In the genomic region with DNA sequence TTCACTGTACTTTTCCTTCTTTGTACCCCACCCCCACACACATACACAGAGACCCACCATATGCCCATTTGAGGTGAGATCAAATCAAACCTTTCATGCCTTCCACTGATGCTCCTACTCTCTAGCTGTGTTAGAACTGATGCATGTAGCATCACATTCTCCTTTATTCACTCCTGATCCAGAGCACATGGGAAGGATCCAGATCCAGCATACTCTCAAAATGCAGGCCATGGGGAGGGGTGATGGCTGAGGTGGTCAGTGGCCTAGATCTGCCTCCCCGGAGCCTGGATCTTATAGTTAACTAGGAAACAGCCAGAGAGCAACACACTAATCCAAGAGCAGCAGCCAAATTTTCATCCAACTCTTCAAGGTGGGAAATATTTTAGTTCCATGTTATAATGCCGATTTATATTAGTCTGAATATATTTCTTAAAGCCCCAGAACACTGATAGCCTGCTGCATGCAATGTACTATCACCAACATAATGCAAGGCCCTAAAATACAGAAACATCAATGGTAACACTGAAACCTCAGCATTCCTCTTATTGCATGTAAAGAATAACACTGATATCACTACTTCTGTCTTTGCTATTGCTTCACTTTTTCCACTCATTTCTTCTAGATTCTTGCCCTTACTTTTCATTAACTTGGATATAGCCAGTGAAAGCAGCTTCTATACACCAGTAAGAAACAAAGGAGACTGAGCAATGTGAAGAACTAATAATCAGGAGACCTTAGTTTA, we compare ENCODE assay signal across 26 cellular contexts.
DNase-seq lines count a peak whose midpoint lies in the region; ATAC-seq and TF ChIP-seq lines count a peak whose summit lies in the region.
"Had no signal": no experiment of that assay in that cellular context is flagged by ENCODE, and none has a peak within 500 bp of the region (broad histone marks: within the 10 kb centered on the region; RNA-seq: fewer than 3 reads in every experiment).

No MANE protein-coding gene starts in this region.

- H3K4me2 ChIP-seq in GM23338: peak overlapping the region; percentile 56
- H3K4me2 ChIP-seq in KMS-11: 0 out of 2 replicates have a peak overlapping the region, but pooled peaks have one; percentile 6
- no peak overlapping the region for H3K4me2 ChIP-seq in mesenchymal stem cell (ENCODE audit: low read length, poor library complexity, severe bottlenecking)

- H3K4me1 Mint-ChIP-seq in GM23338: peaks cover 49% of the 10 kb centered on the region
- H3K4me1 Mint-ChIP-seq: activated CD4-positive, alpha-beta T cell treated with anti-CD3 and anti-CD28 coated beads, Interleukin-2, amount 10 ng/mL, durations not matched to agents 24 days and 14 days; activated naive CD8-positive, alpha-beta T cell treated with anti-CD3 and anti-CD28 coated beads for 36 hours; B cell; central memory CD8-positive, alpha-beta T cell; T-cell had no signal

- WGBS in mesenchymal stem cell: 100% methylated on average over 2 of the region's 2 CpGs

- H2BK5ac ChIP-seq in mesenchymal stem cell (ENCODE audit: low read depth, low read length, poor library complexity, severe bottlenecking): no peak overlapping the region

- H3K27ac Mint-ChIP-seq in GM23338: peak overlapping the region; percentile 21; the same call in 1 of the 2 replicates
- H3K27ac Mint-ChIP-seq: activated CD4-positive, alpha-beta T cell treated with anti-CD3 and anti-CD28 coated beads, Interleukin-2, amount 10 ng/mL, durations not matched to agents 24 days and 14 days; activated naive CD8-positive, alpha-beta T cell treated with anti-CD3 and anti-CD28 coated beads for 36 hours; B cell; CD8-positive, alpha-beta T cell; T-cell had no signal

- H3K4me3 ChIP-seq in GM23338: no peak overlapping the region
- H3K4me3 ChIP-seq in KMS-11 (IDR thresholded peaks at IDR 0.05; ENCODE audit: insufficient read depth, low read depth, low read length): no peak overlapping the region
- no peak overlapping the region for H3K4me3 ChIP-seq in choroid plexus epithelial cell (ENCODE audit: low read depth, low read length)
- no peak overlapping the region for H3K4me3 ChIP-seq in mesenchymal stem cell (ENCODE audit: insufficient read depth in 1 of 2, low read depth in 1 of 2, low read length in 2 of 2)
- H3K4me3 ChIP-seq in coronary artery: no peak overlapping the region
- H3K4me3 ChIP-seq: prostate gland, tibial nerve had no signal

- no peak overlapping the region for H2BK12ac ChIP-seq in mesenchymal stem cell (ENCODE audit: low read length in 2 of 2)

- H3K18ac ChIP-seq in mesenchymal stem cell (ENCODE audit: low read depth in 1 of 2, low read length in 2 of 2): peak overlapping the region in 1 of 2 experiments; percentile 57

- H2AFZ ChIP-seq in GM23338: no peak overlapping the region
- H2AFZ ChIP-seq in KMS-11 (ENCODE audit: low read depth): no peak overlapping the region
- H2AFZ ChIP-seq in mesenchymal stem cell (ENCODE audit: low read depth, low read length): no peak overlapping the region

- no peak overlapping the region for H4K91ac ChIP-seq in mesenchymal stem cell (ENCODE audit: low read length)

- H3K27me3 Mint-ChIP-seq in GM23338 (ENCODE audit: insufficient read depth, low read depth, poor library complexity): no peaks in the 10 kb centered on the region
- H3K27me3 Mint-ChIP-seq: central memory CD8-positive, alpha-beta T cell had no signal

- no peaks in the 10 kb centered on the region for H3K36me3 ChIP-seq in GM23338 (ENCODE audit: insufficient read depth)
- H3K36me3 ChIP-seq in KMS-11 (ENCODE audit: insufficient read depth): no peaks in the 10 kb centered on the region
- peaks cover 0 to 7% of the 10 kb centered on the region in 2 experiments for H3K36me3 ChIP-seq in mesenchymal stem cell (ENCODE audit: control insufficient read depth in 1 of 2, insufficient read depth in 2 of 2, low read depth in 1 of 2, low read length in 2 of 2)
- H3K36me3 ChIP-seq: prostate gland, tibial nerve had no signal

- H3K23ac ChIP-seq in mesenchymal stem cell (ENCODE audit: low read length in 2 of 2): no peak overlapping the region

- no peak overlapping the region for H4K8ac ChIP-seq in mesenchymal stem cell (ENCODE audit: low read length)

- no peak overlapping the region for H2BK15ac ChIP-seq in mesenchymal stem cell (ENCODE audit: low read depth, poor library complexity, severe bottlenecking)

- H3K9me2 ChIP-seq in GM23338 (ENCODE audit: insufficient read depth): no peaks in the 10 kb centered on the region

- no peak overlapping the region for H2AK5ac ChIP-seq in mesenchymal stem cell (ENCODE audit: low read length, severe bottlenecking)

- H3K79me1 ChIP-seq in mesenchymal stem cell (replicated peaks; ENCODE audit: low read length, poor library complexity, severe bottlenecking): no peaks in the 10 kb centered on the region

- no peaks in the 10 kb centered on the region for H3K27me3 ChIP-seq in GM23338 (ENCODE audit: insufficient read depth)
- no peaks in the 10 kb centered on the region for H3K27me3 ChIP-seq in KMS-11 (ENCODE audit: insufficient read depth, low read depth)
- H3K27me3 ChIP-seq in mesenchymal stem cell (ENCODE audit: control insufficient read depth in 1 of 2, insufficient read depth in 1 of 2, low read length in 2 of 2): no peaks in the 10 kb centered on the region
- H3K27me3 ChIP-seq: tibial nerve had no signal

- no peaks in the 10 kb centered on the region for H3K9me3 ChIP-seq in mesenchymal stem cell (ENCODE audit: control insufficient read depth, low read length)
- H3K9me3 ChIP-seq: prostate gland, tibial nerve had no signal

- H3K36me3 Mint-ChIP-seq in GM23338 (ENCODE audit: low read depth): peaks cover 18% of the 10 kb centered on the region; the same call in 2 of the 3 replicates
- H3K36me3 Mint-ChIP-seq: activated naive CD8-positive, alpha-beta T cell treated with anti-CD3 and anti-CD28 coated beads for 36 hours; CD8-positive, alpha-beta T cell; T-cell had no signal

- DNase-seq in GM23338 (ENCODE audit: low spot score) (no peak), choroid plexus epithelial cell (ENCODE audit: low read depth) (peak; percentile 62), mesenchymal stem cell (peak; percentile 42), NOMO-1 treated with DMSO at 0.1 percent for 48 hours (lab: John Stamatoyannopoulos, UW; ENCODE audit: unreplicated experiment) (no peak), coronary artery (ENCODE audit: low spot score) (no peak)
- no peak for DNase-seq in activated T-cell treated with anti-CD3 and anti-CD28 coated beads, Interleukin-2, amount 50 U/mL, for 1 hour
- DNase-seq: activated CD4-positive, alpha-beta T cell treated with anti-CD3 and anti-CD28 coated beads, Interleukin-2, amount 10 ng/mL, durations not matched to agents 24 days and 14 days; activated effector memory CD4-positive, alpha-beta T cell treated with Interleukin-2 at 50 U/mL for 16 hours; activated naive CD8-positive, alpha-beta T cell treated with anti-CD3 and anti-CD28 coated beads for 36 hours; CD8-positive, alpha-beta T cell; GOT3; Kasumi-1; NCI-H1417 treated with DMSO at 0.1 percent for 48 hours; NCI-H2081 treated with DMSO at 0.1 percent for 48 hours; NCI-H345; NCI-H748 treated with DMSO at 0.1 percent for 48 hours; stimulated activated CD4-positive, alpha-beta T cell treated with anti-CD3 and anti-CD28 coated beads, Interleukin-4, amount 100 ng/mL, for 24 hours; T-cell had no signal

- H3K14ac ChIP-seq in mesenchymal stem cell (ENCODE audit: low read length in 2 of 2): no peak overlapping the region

- TF ChIP-seq CTCF in GM23338 (conservative IDR thresholded peaks at IDR 0.05; ENCODE audit: low read depth in 2 of 2) (no peak), KMS-11 (conservative IDR thresholded peaks at IDR 0.05; ENCODE audit: low read depth, low read length) (no peak), choroid plexus epithelial cell (conservative IDR thresholded peaks at IDR 0.05; ENCODE audit: low read depth, low read length) (no peak), coronary artery (IDR thresholded peaks at IDR 0.05) (no peak)

- no peak overlapping the region for H2BK120ac ChIP-seq in mesenchymal stem cell (ENCODE audit: low read depth, low read length)

- ATAC-seq in GM23338 (peak; percentile 62), HG02623 (IDR thresholded peaks at IDR 0.05; ENCODE audit: unreplicated experiment) (no peak)
- ATAC-seq: CD8-positive, alpha-beta T cell; left lobe of liver; T-cell had no signal

- no peaks in the 10 kb centered on the region for H3F3A ChIP-seq in GM23338 (replicated peaks; ENCODE audit: low read depth)

- no peak overlapping the region for H3K4ac ChIP-seq in mesenchymal stem cell (ENCODE audit: low read depth in 1 of 2, low read length in 2 of 2)

- H4K20me1 ChIP-seq in GM23338 (replicated peaks; ENCODE audit: insufficient read depth): peaks cover 13% of the 10 kb centered on the region
- H4K20me1 ChIP-seq in KMS-11 (ENCODE audit: insufficient read depth): peaks cover 51% of the 10 kb centered on the region

- peaks cover 8% of the 10 kb centered on the region; the same call in 1 of the 3 replicates for H3K9me3 Mint-ChIP-seq in GM23338
- H3K9me3 Mint-ChIP-seq: activated CD4-positive, alpha-beta T cell treated with anti-CD3 and anti-CD28 coated beads, Interleukin-2, amount 10 ng/mL, durations not matched to agents 24 days and 14 days; activated naive CD8-positive, alpha-beta T cell treated with anti-CD3 and anti-CD28 coated beads for 36 hours; CD8-positive, alpha-beta T cell; central memory CD8-positive, alpha-beta T cell; T-cell had no signal

- H3K79me2 ChIP-seq in GM23338 (replicated peaks; ENCODE audit: insufficient read depth) (peaks cover 89% of the 10 kb centered on the region), KMS-11 (ENCODE audit: insufficient read depth, low read depth) (peaks cover 94% of the 10 kb centered on the region)

- H3K4me3 Mint-ChIP-seq in GM23338: no peak overlapping the region
- H3K4me3 Mint-ChIP-seq: activated CD4-positive, alpha-beta T cell treated with anti-CD3 and anti-CD28 coated beads, Interleukin-2, amount 10 ng/mL, durations not matched to agents 24 days and 14 days; activated naive CD8-positive, alpha-beta T cell treated with anti-CD3 and anti-CD28 coated beads for 36 hours; B cell; CD8-positive, alpha-beta T cell; central memory CD8-positive, alpha-beta T cell; T-cell had no signal

- no peak overlapping the region for H3K9ac ChIP-seq in KMS-11
- H3K9ac ChIP-seq in mesenchymal stem cell (ENCODE audit: low read length): no peak overlapping the region

- H3K27ac ChIP-seq in GM23338 (ENCODE audit: low read depth) (peak overlapping the region; percentile 10; the same call in 1 of the 2 replicates), KMS-11 (no peak overlapping the region), mesenchymal stem cell (ENCODE audit: low read length, poor library complexity, severe bottlenecking) (no peak overlapping the region), coronary artery (no peak overlapping the region)
- H3K27ac ChIP-seq: HL-60, prostate gland had no signal

- peaks cover 46% of the 10 kb centered on the region for H3K4me1 ChIP-seq in GM23338 (ENCODE audit: insufficient read depth)
- peaks cover 83% of the 10 kb centered on the region for H3K4me1 ChIP-seq in KMS-11 (ENCODE audit: low read depth, poor library complexity, severe bottlenecking)
- peaks cover 4% of the 10 kb centered on the region for H3K4me1 ChIP-seq in mesenchymal stem cell (ENCODE audit: control insufficient read depth, insufficient read depth, low read depth, low read length)
- H3K4me1 ChIP-seq: prostate gland had no signal

TF ChIP-seq in GM23338, 12 proteins besides CTCF, POLR2A, EP300 and RAD21 (continues in another document):
- TF ChIP-seq EZH2phosphoT487 (IDR thresholded peaks at IDR 0.05; ENCODE audit: unreplicated experiment) (no peak), STAT1 (IDR thresholded peaks at IDR 0.05; ENCODE audit: unreplicated experiment) (no peak)

Comparison
In these comparisons a context has a peak if more than half of its experiments do, and no peak if none do; other contexts are left out.
1. DNase-seq: peak in choroid plexus epithelial cell (single experiment) and mesenchymal stem cell (single experiment); none in GM23338 (single experiment), NOMO-1 treated with DMSO at 0.1 percent for 48 hours (single experiment), activated T-cell treated with anti-CD3 and anti-CD28 coated beads, Interleukin-2, amount 50 U/mL, for 1 hour (single experiment) and coronary artery (single experiment).